ENCODE assay signal across 1 cellular context in the genomic region with DNA sequence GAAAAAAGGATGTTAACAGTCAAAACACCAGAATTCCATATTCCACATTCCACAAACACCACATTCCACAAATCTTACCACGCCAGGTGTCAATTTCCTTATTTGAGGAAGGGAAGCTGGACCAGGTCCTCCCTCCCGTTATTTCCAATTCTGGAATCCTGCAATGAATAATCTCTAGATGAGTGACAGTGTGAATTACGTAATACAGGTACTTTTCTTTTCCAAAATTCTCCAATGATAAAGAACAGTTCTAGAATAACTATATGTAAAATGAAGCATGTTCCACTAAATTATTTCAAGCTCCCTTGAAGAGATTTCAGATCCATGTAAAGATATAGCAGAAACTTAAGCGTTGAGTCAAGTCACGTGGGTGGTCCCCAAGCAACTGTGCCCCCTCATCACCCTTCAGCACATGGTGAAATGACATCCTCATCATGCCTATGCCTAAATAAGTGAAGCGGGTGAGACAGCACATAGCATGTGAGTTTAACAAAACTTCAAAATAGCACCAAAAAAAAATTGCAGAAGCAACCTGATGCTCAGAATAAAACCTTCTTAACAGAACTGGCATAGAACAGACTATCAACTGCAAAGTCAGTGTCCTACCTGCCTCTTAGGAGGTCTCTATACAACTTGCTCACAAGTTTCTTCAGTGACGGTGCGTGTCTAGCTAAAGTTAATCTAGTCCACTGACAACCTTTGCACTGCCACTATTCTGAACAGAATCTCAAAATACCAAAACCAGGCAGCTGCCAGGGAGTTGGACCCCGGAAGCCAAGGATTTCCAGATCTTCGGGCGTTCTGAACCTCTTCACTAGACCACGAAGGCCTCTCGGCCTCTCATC.
TF ChIP-seq lines count a peak whose summit lies in the region.

No MANE protein-coding gene starts in this region.

TF ChIP-seq in HCT116, 20 proteins besides CTCF, POLR2A, EP300 and RAD21 (continued from another document):
- TF ChIP-seq ELF1 (IDR thresholded peaks at IDR 0.05; ENCODE audit: borderline replicate concordance, low read depth), result no peak
- TF ChIP-seq, protein P1, sequence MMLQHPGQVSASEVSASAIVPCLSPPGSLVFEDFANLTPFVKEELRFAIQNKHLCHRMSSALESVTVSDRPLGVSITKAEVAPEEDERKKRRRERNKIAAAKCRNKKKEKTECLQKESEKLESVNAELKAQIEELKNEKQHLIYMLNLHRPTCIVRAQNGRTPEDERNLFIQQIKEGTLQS (IDR thresholded peaks at IDR 0.05), result no peak
